Comparison of ENCODE assay signal across 8 cellular contexts in the genomic region with DNA sequence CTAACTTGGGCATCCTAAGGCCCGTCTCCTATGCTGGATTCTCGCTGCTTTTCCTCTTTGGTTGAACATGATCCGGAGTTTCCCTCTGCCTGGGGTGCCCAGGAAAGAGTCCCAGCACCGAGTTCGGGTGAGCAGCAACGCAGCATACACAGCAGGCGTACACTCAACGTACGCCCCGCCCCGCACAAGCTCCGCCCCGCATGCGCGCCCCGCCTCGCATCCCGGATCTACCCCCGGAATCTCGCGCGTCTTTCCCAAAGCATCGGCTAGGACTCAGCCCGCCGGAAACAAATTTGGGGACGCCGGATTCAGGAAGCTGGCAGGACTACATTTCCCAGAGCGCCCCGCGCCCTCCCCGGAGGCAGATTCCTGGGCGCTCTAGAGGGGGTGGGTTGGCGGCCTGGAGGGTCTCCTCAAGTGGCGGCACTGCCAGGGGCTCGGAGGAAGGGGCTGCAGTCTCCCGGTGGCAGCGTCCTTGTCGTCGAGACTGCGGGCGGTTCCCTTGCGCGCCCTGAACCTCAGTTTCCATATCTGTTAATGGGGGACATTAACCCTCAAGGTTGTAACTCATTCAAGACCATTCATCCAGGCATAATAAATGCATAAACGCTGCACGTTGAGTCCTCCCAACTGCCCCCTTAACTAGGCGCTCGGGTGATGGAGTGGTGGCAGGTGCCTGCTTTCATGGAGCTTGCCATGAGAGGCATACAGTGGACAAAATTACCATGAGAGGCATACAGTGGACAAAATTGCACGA. TPM values are rescaled to one million over a fixed set of nuclear protein-coding genes. Genes with fewer than 3 reads are reported as not detected.
A peak's percentile ranks its signal among the peaks of the same experiment; 100 is the strongest.
DNase-seq lines count a peak whose midpoint lies in the region; ATAC-seq and TF ChIP-seq lines count a peak whose summit lies in the region.

No MANE protein-coding gene starts in this region.

- no peaks in the 10 kb centered on the region for H3K9me3 ChIP-seq in colonic mucosa

- H3K27me3 ChIP-seq in colonic mucosa (no peaks in the 10 kb centered on the region), layer of hippocampus (ENCODE audit: control insufficient read depth, insufficient read depth, low read length) (no peaks in the 10 kb centered on the region)

- peak overlapping the region; percentile 53 for H3K9ac ChIP-seq in colonic mucosa (ENCODE audit: low read depth in 2 of 2, low read length in 2 of 2)

- TF ChIP-seq CTCF in AG09309 (IDR thresholded peaks at IDR 0.05; ENCODE audit: control insufficient read depth, insufficient read depth, low read depth, low read length, missing control alignments) (no peak), colonic mucosa (IDR thresholded peaks at IDR 0.05) (no peak)

- H3K4me3 ChIP-seq in AG09309 (ENCODE audit: control insufficient read depth, low read depth, low read length) (peak overlapping the region; percentile 71), colonic mucosa (peak overlapping the region; percentile 97)

- in situ Hi-C loops in GM18951 (cut with MboI; ENCODE audit: low sequenced_read_pairs, unreplicated experiment) = no loop called here

- intact Hi-C loops in colonic mucosa (cut with DNase I) = loop anchor here (2.0 kb wide), 1 partner anchor 32 kb away; no protein-coding TSS in a partner anchor

- ATAC-seq in HG03280 (IDR thresholded peaks at IDR 0.05; ENCODE audit: unreplicated experiment) = peak; percentile 48

- TF ChIP-seq POLR2A in GM18951 (IDR thresholded peaks at IDR 0.05; ENCODE audit: extremely low read depth, insufficient read depth, insufficient read length) = peak; percentile 85

- no peaks in the 10 kb centered on the region for H3K36me3 ChIP-seq in colonic mucosa

- DNase-seq in AG09309 (ENCODE audit: low read depth) = peak; percentile 62
- peak; percentile 96 for DNase-seq in NCI-H460 (ENCODE audit: extremely low read depth, low read depth)
- peak; percentile 96 for DNase-seq in activated CD4-positive, alpha-beta T cell treated with anti-CD3 and anti-CD28 coated beads for 48 hours
- peak; percentile 99 for DNase-seq in colonic mucosa
- DNase-seq in stimulated activated CD4-positive, alpha-beta T cell treated with anti-CD3 and anti-CD28 coated beads, Interleukin-1b, Interleukin-23, amount 100 ng/mL, for 1 hour (ENCODE audit: low read depth in 2 of 2) = peak; percentile 58 to 78

- H3K27ac ChIP-seq in colonic mucosa (peak overlapping the region; percentile 90), layer of hippocampus (ENCODE audit: low read depth, low read length) (peak overlapping the region; percentile 91)

- H3K4me1 ChIP-seq in colonic mucosa = peaks cover 15% of the 10 kb centered on the region

RNA-seq across cellular contexts. Expression of gene ZNF500, which starts 1.8 kb away (rescaled TPM):
- 6.2 and 7.0 TPM in 2 replicates for total RNA-seq in NCI-H460 (2014; rRNA removed; shearing (Covaris generic))
- polyA plus RNA-seq in NCI-H460 (2014; cell fraction: nucleus; rRNA removed) = 22.1 and 34.4 TPM in 2 replicates
- 10 to 100 TPM; 12.3 to 16.1 TPM for total RNA-seq in colonic mucosa

RNA-seq across cellular contexts. Expression of gene SEPTIN12, which starts 19.4 kb away (rescaled TPM):
- not detected in 2 replicates for total RNA-seq in NCI-H460 (2014; rRNA removed; shearing (Covaris generic))
- not detected in 2 replicates for polyA plus RNA-seq in NCI-H460 (2014; cell fraction: nucleus; rRNA removed)
- total RNA-seq in colonic mucosa = not detected

RNA-seq across cellular contexts. Expression of gene SMIM22, which starts 26.4 kb away (rescaled TPM):
- not detected in 2 replicates for total RNA-seq in NCI-H460 (2014; rRNA removed; shearing (Covaris generic))
- polyA plus RNA-seq in NCI-H460 (2014; cell fraction: nucleus; rRNA removed) = not detected in 2 replicates
- 100 to 1,000 TPM; 361 to 457 TPM for total RNA-seq in colonic mucosa

RNA-seq across cellular contexts. Expression of gene ROGDI, which starts 33.7 kb away (rescaled TPM):
- total RNA-seq in NCI-H460 (2014; rRNA removed; shearing (Covaris generic)) = 5.3 and 9.5 TPM in 2 replicates
- polyA plus RNA-seq in NCI-H460 (2014; cell fraction: nucleus; rRNA removed) = 28.8 and 40.0 TPM in 2 replicates
- 10 to 100 TPM; 18.1 to 23.9 TPM for total RNA-seq in colonic mucosa

RNA-seq across cellular contexts. Expression of gene DNAAF8, which starts 34.4 kb away (rescaled TPM):
- 0.15 and 0.26 TPM in 2 replicates for total RNA-seq in NCI-H460 (2014; rRNA removed; shearing (Covaris generic))
- polyA plus RNA-seq in NCI-H460 (2014; cell fraction: nucleus; rRNA removed) = 0.31 TPM in 1 of 2 replicates, not detected in the other
- total RNA-seq in colonic mucosa = under 1 TPM; 0.61 to 0.69 TPM

Comparison
In these comparisons a context has a peak if more than half of its experiments do, and no peak if none do; other contexts are left out.
1. Peak in every context shown above with its lines: DNase-seq, ATAC-seq, H3K4me3 ChIP-seq and H3K27ac ChIP-seq.
2. RNA of gene SMIM22, which starts 26.4 kb away (total RNA-seq): 361 to 457 TPM in colonic mucosa; not detected in NCI-H460; every median in the first group is over 100 times any median in the second.